Comparison of ENCODE assay signal across 21 cellular contexts in genomic region chr22:27388090-27388600, GRCh38.
DNase-seq lines count a peak whose midpoint lies in the region; ATAC-seq, FAIRE-seq and TF ChIP-seq lines count a peak whose summit lies in the region.
"Had no signal": no experiment of that assay in that cellular context is flagged by ENCODE, and none has a peak within 500 bp of the region (broad histone marks: within the 10 kb centered on the region; RNA-seq: fewer than 3 reads in every experiment).

No MANE protein-coding gene starts in this region.

- ATAC-seq in GM21825 (IDR thresholded peaks at IDR 0.05; ENCODE audit: unreplicated experiment): no peak
- ATAC-seq: CD8-positive, alpha-beta T cell had no signal

- H3K27me3 Mint-ChIP-seq in brain: peaks cover 29% of the 10 kb centered on the region

- no peaks in the 10 kb centered on the region for H4K20me1 ChIP-seq in smooth muscle cell (ENCODE audit: low read depth)

- peak overlapping the region; percentile 9 for H3K27ac ChIP-seq in smooth muscle cell (ENCODE audit: low read depth)
- H3K27ac ChIP-seq: SJSA1 had no signal

- no peak for TF ChIP-seq POLR2A in GM12891 (IDR thresholded peaks at IDR 0.05; ENCODE audit: low read depth, low read length)

- H3K9me3 ChIP-seq in smooth muscle cell (replicated peaks; ENCODE audit: low read depth): no peaks in the 10 kb centered on the region
- H3K9me3 ChIP-seq: SJSA1 had no signal

- no peak for TF ChIP-seq CTCF in brain (conservative IDR thresholded peaks at IDR 0.05)
- no peak for TF ChIP-seq CTCF in smooth muscle cell (IDR thresholded peaks at IDR 0.05; ENCODE audit: borderline replicate concordance, insufficient read depth, poor library complexity, severe bottlenecking)

- no peaks in the 10 kb centered on the region for H3K79me2 ChIP-seq in smooth muscle cell (ENCODE audit: low read depth)

- peaks cover 53% of the 10 kb centered on the region for H3K4me1 Mint-ChIP-seq in brain

- 87% methylated on average over 3 of the region's 3 CpGs for WGBS in smooth muscle cell (ENCODE audit: low lambda C conversion rate)

- H3K4me1 ChIP-seq in smooth muscle cell (ENCODE audit: low read depth): peaks cover 6% of the 10 kb centered on the region
- H3K4me1 ChIP-seq: SJSA1 had no signal

- no peak overlapping the region for H3K9ac ChIP-seq in smooth muscle cell (ENCODE audit: low read depth)

- H3K36me3 ChIP-seq in smooth muscle cell (ENCODE audit: low read depth): no peaks in the 10 kb centered on the region
- H3K36me3 ChIP-seq: SJSA1 had no signal

- peaks cover 0 to 7% (median 0%) of the 10 kb centered on the region in 5 experiments for H3K9me3 Mint-ChIP-seq in brain
- H3K9me3 Mint-ChIP-seq: CD8-positive, alpha-beta T cell; H9 had no signal

- H3K4me3 ChIP-seq in smooth muscle cell: no peak overlapping the region
- H3K4me3 ChIP-seq: SJSA1 had no signal

- no peaks in the 10 kb centered on the region for H3K36me3 Mint-ChIP-seq in brain
- H3K36me3 Mint-ChIP-seq: CD8-positive, alpha-beta T cell had no signal

- no peak overlapping the region for H2AFZ ChIP-seq in smooth muscle cell (ENCODE audit: low read depth)

- peak overlapping the region in 3 of 5 experiments; percentile 4 to 76 (median 61) for H3K27ac Mint-ChIP-seq in brain
- H3K27ac Mint-ChIP-seq: CD8-positive, alpha-beta T cell had no signal

- no peak for FAIRE-seq in GM12891 (lab: Jason Lieb, UNC)
- FAIRE-seq: A204.1 had no signal

- H3K4me3 Mint-ChIP-seq in brain: no peak overlapping the region
- H3K4me3 Mint-ChIP-seq: CD8-positive, alpha-beta T cell had no signal

- H3K4me2 ChIP-seq in smooth muscle cell: no peak overlapping the region

- DNase-seq in GM12891 (ENCODE audit: insufficient read length, low spot score): no peak
- DNase-seq in mesenteric fat pad (ENCODE audit: low spot score): peak; percentile 60
- DNase-seq in smooth muscle cell (lab: John Stamatoyannopoulos, UW; ENCODE audit: unreplicated experiment): no peak
- DNase-seq in cerebellum (ENCODE audit: low spot score): no peak
- no peak for DNase-seq in stimulated activated CD4-positive, alpha-beta T cell treated with anti-CD3 and anti-CD28 coated beads, Interleukin-15, amount 100 ng/mL, for 24 hours
- DNase-seq in NCI-H146 (lab: John Stamatoyannopoulos, UW): no peak
- DNase-seq: Calu3; CD8-positive, alpha-beta T cell; DMS53; EL; NCI-H1105; NCI-H1694 treated with DMSO at 0.1 percent for 48 hours; NCI-H2107; NCI-H2227 treated with DMSO at 0.1 percent for 48 hours; NCI-H524; NCI-H82 had no signal

- H3F3A ChIP-seq in smooth muscle cell (ENCODE audit: low read depth): no peaks in the 10 kb centered on the region

- peaks cover 44% of the 10 kb centered on the region for H3K27me3 ChIP-seq in smooth muscle cell (ENCODE audit: low read depth)

TF ChIP-seq in GM12891, 5 proteins besides CTCF, POLR2A, EP300 and RAD21:
- TF ChIP-seq SPI1 (IDR thresholded peaks at IDR 0.05; ENCODE audit: low read depth, low read length) (peak; percentile 41), PAX5 (IDR thresholded peaks at IDR 0.05; ENCODE audit: insufficient read depth, low read length, severe bottlenecking) (no peak)
